ENCODE assay signal across 12 cellular contexts in the genomic region with DNA sequence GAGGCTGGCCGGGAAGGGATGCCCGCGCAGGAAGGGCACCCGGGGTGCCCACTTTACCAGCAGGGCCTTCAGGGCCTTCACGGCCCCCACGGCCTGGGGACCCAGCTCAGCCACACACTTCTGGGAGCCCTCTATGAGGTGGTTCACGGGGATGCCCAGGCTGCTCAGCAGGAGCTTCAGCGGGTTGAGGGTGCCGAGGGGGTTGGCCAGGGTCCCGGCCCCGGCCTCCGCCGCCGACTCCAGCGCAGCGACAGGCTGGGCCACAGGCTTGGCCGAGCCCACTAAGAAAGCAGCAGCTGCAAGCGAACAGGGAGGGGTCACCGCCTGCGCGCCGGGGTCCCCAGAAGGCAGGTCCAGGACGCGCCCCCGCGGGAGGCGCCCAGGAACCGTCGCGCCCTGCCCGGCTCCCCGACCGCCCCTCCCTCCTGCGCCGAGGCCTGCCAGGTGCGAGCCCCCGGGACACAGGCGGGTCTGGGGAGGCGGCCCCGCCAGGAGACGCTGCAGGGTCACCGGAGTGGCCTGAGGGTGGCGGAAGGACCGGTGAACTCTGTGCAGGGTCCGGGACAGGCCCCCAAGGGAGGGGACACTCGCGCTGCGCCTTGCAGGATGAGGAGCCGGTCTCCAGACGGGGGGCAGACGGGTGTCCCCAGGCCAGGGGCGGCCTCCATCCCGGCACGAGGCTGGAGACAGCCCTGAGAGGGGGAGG. TPM values are rescaled to one million over a fixed set of nuclear protein-coding genes. Genes with fewer than 3 reads are reported as not detected.
DNase-seq lines count a peak whose midpoint lies in the region; ATAC-seq and TF ChIP-seq lines count a peak whose summit lies in the region.
"Had no signal": no experiment of that assay in that cellular context is flagged by ENCODE, and none has a peak within 500 bp of the region (broad histone marks: within the 10 kb centered on the region; RNA-seq: fewer than 3 reads in every experiment).

No MANE protein-coding gene starts in this region.

- H3K4me3 ChIP-seq in HUES6 (ENCODE audit: low read depth, low read length), result peak overlapping the region; percentile 67
- H3K4me3 ChIP-seq in right cardiac atrium (ENCODE audit: low read length), result peak overlapping the region; percentile 30
- H3K4me3 ChIP-seq in thyroid gland (replicated peaks in 1 of 3), result peak overlapping the region in 1 of 3 donors; percentile 16

- no peak overlapping the region for H3K9ac ChIP-seq in HUES6 (ENCODE audit: low read length)

- no peak for TF ChIP-seq CTCF in Calu3 (IDR thresholded peaks at IDR 0.05; ENCODE audit: unreplicated experiment)
- TF ChIP-seq CTCF in progenitor cell of endocrine pancreas (IDR thresholded peaks at IDR 0.05; ENCODE audit: unreplicated experiment), result peak; percentile 8
- TF ChIP-seq CTCF in thyroid gland (IDR thresholded peaks at IDR 0.05), result no peak

- DNase-seq in Calu3, result no peak
- DNase-seq in right cardiac atrium, result no peak
- no peak for DNase-seq in progenitor cell of endocrine pancreas (ENCODE audit: low spot score, unreplicated experiment)
- no peak for DNase-seq in posterior vena cava (ENCODE audit: low spot score)
- DNase-seq in activated effector memory CD4-positive, alpha-beta T cell treated with Interleukin-2 at 50 U/mL for 16 hours, result no peak
- no peak for DNase-seq in thyroid gland
- DNase-seq: activated naive CD4-positive, alpha-beta T cell; COR-L47; kidney glomerular epithelial cell had no signal

- H3K4me1 ChIP-seq in HUES6 (ENCODE audit: control insufficient read depth, insufficient read depth, low read length), result no peaks in the 10 kb centered on the region
- H3K4me1 ChIP-seq in right cardiac atrium (ENCODE audit: control insufficient read depth, insufficient read depth, low read length), result no peaks in the 10 kb centered on the region
- peaks cover 19 to 30% of the 10 kb centered on the region in 2 donors for H3K4me1 ChIP-seq in thyroid gland

- no TSS peak for BruUV-seq in Calu3 (replicated peaks; lab: Mats Ljungman, UMichigan)

- H3K9me3 Mint-ChIP-seq in Calu3 (ENCODE audit: low read depth, unreplicated experiment), result no peaks in the 10 kb centered on the region
- no peaks in the 10 kb centered on the region for H3K9me3 Mint-ChIP-seq in progenitor cell of endocrine pancreas (ENCODE audit: low read depth)

- H3K27ac ChIP-seq in HUES6 (ENCODE audit: low read depth, low read length) (no peak overlapping the region), right cardiac atrium (ENCODE audit: low read length) (no peak overlapping the region), thyroid gland (no peak overlapping the region)

- CTCF ChIA-PET in Calu3 (lab: Charles Lee), result no interaction called here

- H3K4me3 Mint-ChIP-seq in Calu3 (ENCODE audit: low read depth, unreplicated experiment) (peak overlapping the region; percentile 57), progenitor cell of endocrine pancreas (ENCODE audit: low read depth) (peak overlapping the region; percentile 19)

- H3K27me3 Mint-ChIP-seq in Calu3 (ENCODE audit: unreplicated experiment) (peaks cover 79% of the 10 kb centered on the region), progenitor cell of endocrine pancreas (peaks cover 59% of the 10 kb centered on the region)

- no peaks in the 10 kb centered on the region for H3K36me3 ChIP-seq in HUES6 (ENCODE audit: control insufficient read depth, insufficient read depth, low read length)
- H3K36me3 ChIP-seq in thyroid gland, result no peaks in the 10 kb centered on the region

- WGBS in right cardiac atrium, result 2% methylated on average over 54 of the region's 54 CpGs
- 0 to 18% methylated on average over 3 to 10 of the region's 54 CpGs for WGBS in thyroid gland, 2 donors

- no peak overlapping the region for H3K27ac Mint-ChIP-seq in Calu3 (ENCODE audit: unreplicated experiment)
- no peak overlapping the region for H3K27ac Mint-ChIP-seq in progenitor cell of endocrine pancreas

- H3K9me3 ChIP-seq in HUES6 (ENCODE audit: control insufficient read depth, insufficient read depth, low read depth, low read length) (no peaks in the 10 kb centered on the region), right cardiac atrium (ENCODE audit: control insufficient read depth, low read length) (no peaks in the 10 kb centered on the region), thyroid gland (no peaks in the 10 kb centered on the region)

- TF ChIP-seq POLR2A in thyroid gland (IDR thresholded peaks at IDR 0.05), result no peak

- H3K27me3 ChIP-seq in HUES6 (ENCODE audit: control insufficient read depth, insufficient read depth, low read length), result peaks cover 80% of the 10 kb centered on the region
- H3K27me3 ChIP-seq in right cardiac atrium (ENCODE audit: control insufficient read depth, insufficient read depth), result no peaks in the 10 kb centered on the region
- H3K27me3 ChIP-seq in thyroid gland, result no peaks in the 10 kb centered on the region

- H3K4me1 Mint-ChIP-seq in Calu3 (ENCODE audit: low read depth, unreplicated experiment) (peaks cover 9% of the 10 kb centered on the region), progenitor cell of endocrine pancreas (ENCODE audit: low read depth) (peaks cover 1% of the 10 kb centered on the region)

- H3K36me3 Mint-ChIP-seq in Calu3 (ENCODE audit: insufficient read depth, unreplicated experiment) (no peaks in the 10 kb centered on the region), progenitor cell of endocrine pancreas (ENCODE audit: insufficient read depth) (no peaks in the 10 kb centered on the region)

- ATAC-seq in right cardiac atrium, result no peak
- ATAC-seq in HG03108 (IDR thresholded peaks at IDR 0.05; ENCODE audit: unreplicated experiment), result no peak
- ATAC-seq: Panc1 had no signal

- intact Hi-C loops in Calu3 (cut with micrococcal nuclease; ENCODE audit: unreplicated experiment), result no loop called here
- intact Hi-C loops in right cardiac atrium (cut with DNase I), result no loop called here
- intact Hi-C loops in posterior vena cava (cut with DNase I), result loop anchor here in 1 of 2 donors (5.0 kb wide), 1 partner anchor 358 kb away; no protein-coding TSS in a partner anchor
- intact Hi-C loops in thyroid gland (cut with DNase I), result no loop called here

RNA-seq across cellular contexts. Expression of a gene that starts 0.6 kb away (rescaled TPM):
- total RNA-seq in Calu3 (2022) (not detected in 2 replicates), right cardiac atrium (not detected), progenitor cell of endocrine pancreas (0.87 TPM in 1 of 2 replicates, not detected in the other), posterior vena cava (not detected), thyroid gland (1 to 10 TPM in 3 of 4 donors, not detected in 1; 1.0 to 8.1 (median 3.5) TPM)
- polyA plus RNA-seq in right cardiac atrium, result not detected

RNA-seq across cellular contexts. Expression of a gene that starts 58.7 kb away (rescaled TPM):
- total RNA-seq in Calu3 (2022) (not detected in 2 replicates), right cardiac atrium (1 to 10 TPM; 2.0 to 3.3 (median 3.3) TPM), progenitor cell of endocrine pancreas (2.0 TPM in 2 replicates), posterior vena cava (10 to 100 TPM; 18.0 to 29.6 TPM), thyroid gland (10 to 100 TPM; 52.8 to 90.9 (median 66.8) TPM)
- 4.8 TPM for polyA plus RNA-seq in right cardiac atrium
